Comparison of ENCODE assay signal across 38 cellular contexts in genomic region chr9:3972687-3973086, GRCh38.
"Had no signal": no experiment of that assay in that cellular context is flagged by ENCODE, and none has a peak within 500 bp of the region (broad histone marks: within the 10 kb centered on the region; RNA-seq: fewer than 3 reads in every experiment).

No MANE protein-coding gene starts in this region.

- H3K36me3 Mint-ChIP-seq: activated naive CD4-positive, alpha-beta T cell treated with anti-CD3 and anti-CD28 coated beads, Interleukin-2, amount 10 ng/mL, durations not matched to agents 7 days and 5 days; activated naive CD4-positive, alpha-beta T cell treated with anti-CD3 and anti-CD28 coated beads, Interleukin-2, amount 50 U/mL, for 24 hours; activated naive CD4-positive, alpha-beta T cell treated with anti-CD3 and anti-CD28 coated beads, Interleukin-2, amount 50 U/mL, for 72 hours; activated naive CD8-positive, alpha-beta T cell; activated naive CD8-positive, alpha-beta T cell treated with anti-CD3 and anti-CD28 coated beads for 36 hours; brain had no signal

- H3K9me3 ChIP-seq: adrenal gland, ascending aorta, body of pancreas, breast epithelium, colonic mucosa had no signal

- H3K4me3 ChIP-seq: adrenal gland, ascending aorta, body of pancreas, breast epithelium, cardiac muscle cell, colonic mucosa had no signal

- FAIRE-seq: astrocyte, bronchial epithelial cell, colon had no signal

- ATAC-seq: activated naive CD4-positive, alpha-beta T cell treated with anti-CD3 and anti-CD28 coated beads, Interleukin-2, amount 50 U/mL, for 72 hours; activated naive CD8-positive, alpha-beta T cell treated with anti-CD3 and anti-CD28 coated beads, Interleukin-2, amount 50 U/mL, for 24 hours; activated T-cell treated with anti-CD3 and anti-CD28 coated beads, Interleukin-2, amount 50 U/mL, for 72 hours; activated T-helper 17 cell treated with anti-CD3 and anti-CD28 coated beads, Interleukin-2, amount 50 U/mL, for 72 hours; body of pancreas had no signal

- H3K36me3 ChIP-seq: adrenal gland, ascending aorta, brain microvascular endothelial cell, breast epithelium, cardiac muscle cell, colonic mucosa had no signal

- H3K4me3 Mint-ChIP-seq: activated naive CD4-positive, alpha-beta T cell treated with anti-CD3 and anti-CD28 coated beads for 36 hours; activated naive CD4-positive, alpha-beta T cell treated with anti-CD3 and anti-CD28 coated beads, Interleukin-2, amount 10 ng/mL, durations not matched to agents 7 days and 5 days; activated naive CD4-positive, alpha-beta T cell treated with anti-CD3 and anti-CD28 coated beads, Interleukin-2, amount 50 U/mL, for 24 hours; activated naive CD8-positive, alpha-beta T cell; activated naive CD8-positive, alpha-beta T cell treated with anti-CD3 and anti-CD28 coated beads for 36 hours; activated naive CD8-positive, alpha-beta T cell treated with anti-CD3 and anti-CD28 coated beads, Interleukin-2, amount 10 ng/mL, durations not matched to agents 7 days and 5 days; activated naive CD8-positive, alpha-beta T cell treated with anti-CD3 and anti-CD28 coated beads, Interleukin-2, amount 50 U/mL, for 24 hours; activated T-cell treated with anti-CD3 and anti-CD28 coated beads, Interleukin-2, amount 50 U/mL, for 72 hours; activated T-helper 1 cell treated with anti-CD3 and anti-CD28 coated beads, Interleukin-12 subunit alpha, Interleukin-12 subunit beta, Interleukin-2, Interleukin-4 antibody, amounts not matched to agents 30 ng/mL and 10 ng/mL and 1 ng/mL, durations not matched to agents 14 hours and 24 hours and 36 hours; activated T-helper 17 cell treated with anti-CD3 and anti-CD28 coated beads, Interleukin-2, amount 50 U/mL, for 72 hours; brain; central memory CD8-positive, alpha-beta T cell had no signal

- H3K27me3 Mint-ChIP-seq: activated naive CD4-positive, alpha-beta T cell treated with anti-CD3 and anti-CD28 coated beads, Interleukin-2, amount 10 ng/mL, durations not matched to agents 7 days and 5 days; brain had no signal

- H3K4me1 Mint-ChIP-seq: activated naive CD4-positive, alpha-beta T cell treated with anti-CD3 and anti-CD28 coated beads, Interleukin-2, amount 10 ng/mL, durations not matched to agents 7 days and 5 days; activated naive CD4-positive, alpha-beta T cell treated with anti-CD3 and anti-CD28 coated beads, Interleukin-2, amount 50 U/mL, for 24 hours; activated naive CD8-positive, alpha-beta T cell treated with anti-CD3 and anti-CD28 coated beads, Interleukin-2, amount 10 ng/mL, durations not matched to agents 7 days and 5 days; activated naive CD8-positive, alpha-beta T cell treated with anti-CD3 and anti-CD28 coated beads, Interleukin-2, amount 50 U/mL, for 24 hours; activated T-helper 17 cell treated with anti-CD3 and anti-CD28 coated beads, Interleukin-2, amount 50 U/mL, for 72 hours; central memory CD8-positive, alpha-beta T cell had no signal

- DNase-seq: activated effector memory CD4-positive, alpha-beta T cell treated with anti-CD3 and anti-CD28 coated beads, Interleukin-2, amount 50 U/mL, for 16 hours; activated effector memory CD4-positive, alpha-beta T cell treated with Interleukin-2 at 50 U/mL for 16 hours; activated gamma-delta T cell; activated gamma-delta T cell treated with Interleukin-2 at 50 U/mL for 16 hours; activated naive CD4-positive, alpha-beta T cell; activated naive CD4-positive, alpha-beta T cell treated with anti-CD3 and anti-CD28 coated beads for 36 hours; activated naive CD4-positive, alpha-beta T cell treated with anti-CD3 and anti-CD28 coated beads, Interleukin-2, amount 10 ng/mL, durations not matched to agents 7 days and 5 days; activated naive CD4-positive, alpha-beta T cell treated with anti-CD3 and anti-CD28 coated beads, Interleukin-2, amount 50 U/mL, for 16 hours; activated naive CD4-positive, alpha-beta T cell treated with Interleukin-2 at 50 U/mL for 16 hours; activated naive CD8-positive, alpha-beta T cell treated with anti-CD3 and anti-CD28 coated beads for 36 hours; activated naive CD8-positive, alpha-beta T cell treated with anti-CD3 and anti-CD28 coated beads, Interleukin-2, amount 10 ng/mL, durations not matched to agents 7 days and 5 days; activated naive CD8-positive, alpha-beta T cell treated with anti-CD3 and anti-CD28 coated beads, Interleukin-2, amount 50 U/mL, for 24 hours; activated T-cell treated with anti-CD3 and anti-CD28 coated beads, Interleukin-2, amount 50 U/mL, for 48 hours; activated T-cell treated with anti-CD3 and anti-CD28 coated beads, Interleukin-2, amount 50 U/mL, for 72 hours; adrenal gland; amniotic stem cell; amygdala; anterior cingulate cortex; aorta; body of pancreas; brain microvascular endothelial cell; caudate nucleus; central memory CD4-positive, alpha-beta T cell; cerebellar nuclear complex; colonic mucosa had no signal

- H3K9me3 Mint-ChIP-seq: activated naive CD4-positive, alpha-beta T cell treated with anti-CD3 and anti-CD28 coated beads for 36 hours; activated naive CD4-positive, alpha-beta T cell treated with anti-CD3 and anti-CD28 coated beads, Interleukin-2, amount 10 ng/mL, durations not matched to agents 7 days and 5 days; activated naive CD4-positive, alpha-beta T cell treated with anti-CD3 and anti-CD28 coated beads, Interleukin-2, amount 50 U/mL, for 24 hours; activated naive CD4-positive, alpha-beta T cell treated with anti-CD3 and anti-CD28 coated beads, Interleukin-2, amount 50 U/mL, for 72 hours; activated naive CD8-positive, alpha-beta T cell treated with anti-CD3 and anti-CD28 coated beads for 36 hours; activated naive CD8-positive, alpha-beta T cell treated with anti-CD3 and anti-CD28 coated beads, Interleukin-2, amount 10 ng/mL, durations not matched to agents 7 days and 5 days; activated naive CD8-positive, alpha-beta T cell treated with anti-CD3 and anti-CD28 coated beads, Interleukin-2, amount 50 U/mL, for 24 hours; activated T-helper 1 cell treated with anti-CD3 and anti-CD28 coated beads, Interleukin-12 subunit alpha, Interleukin-12 subunit beta, Interleukin-2, Interleukin-4 antibody, amounts not matched to agents 30 ng/mL and 10 ng/mL and 1 ng/mL, durations not matched to agents 14 hours and 24 hours and 36 hours; activated T-helper 17 cell treated with anti-CD3 and anti-CD28 coated beads, Interleukin-2, amount 50 U/mL, for 72 hours; central memory CD8-positive, alpha-beta T cell had no signal

- H3K4me1 ChIP-seq: adrenal gland, ascending aorta, breast epithelium, colonic mucosa had no signal

- H3K27ac ChIP-seq: adrenal gland, ascending aorta, body of pancreas, brain microvascular endothelial cell, breast epithelium, cardiac muscle cell, colonic mucosa had no signal

- H3K27me3 ChIP-seq: adrenal gland, ascending aorta, body of pancreas, brain microvascular endothelial cell, breast epithelium, cardiac muscle cell, colonic mucosa had no signal
